In the genomic region with DNA sequence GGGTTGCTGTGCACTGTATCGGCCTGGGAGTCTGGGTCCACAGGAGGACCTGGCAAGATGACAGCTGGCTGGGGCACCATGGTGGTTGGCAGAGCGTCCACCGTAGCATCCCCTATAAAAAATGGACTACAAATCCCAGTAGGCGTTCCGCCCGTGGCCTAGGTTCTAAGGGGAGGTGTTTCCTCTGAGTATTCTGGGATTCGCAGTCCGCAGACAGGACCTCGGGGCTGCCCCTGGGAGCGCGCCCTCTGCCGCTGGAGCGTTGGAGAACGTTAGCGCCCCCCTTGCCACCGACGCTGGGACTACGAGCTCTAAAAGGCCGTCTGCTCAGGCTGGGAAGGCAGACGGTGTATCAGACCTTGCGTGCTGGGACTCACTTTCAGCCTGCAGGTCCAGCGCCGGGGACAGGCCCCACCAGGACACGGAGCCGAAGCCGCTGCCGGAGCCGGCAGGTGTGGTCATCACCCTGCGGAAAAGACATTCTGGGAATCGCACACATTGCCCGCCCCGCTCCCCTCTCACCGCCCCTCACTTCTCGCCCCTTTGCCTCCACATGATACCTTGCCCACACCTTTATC, we compare ENCODE assay signal across 8 cellular contexts. TPM values are rescaled to one million over a fixed set of nuclear protein-coding genes. Genes with fewer than 3 reads are reported as not detected.
DNase-seq lines count a peak whose midpoint lies in the region; ATAC-seq and TF ChIP-seq lines count a peak whose summit lies in the region.

No MANE protein-coding gene starts in this region.

- no peaks in the 10 kb centered on the region for H3K9me3 Mint-ChIP-seq in activated CD4-positive, alpha-beta T cell treated with anti-CD3 and anti-CD28 coated beads for 36 hours (ENCODE audit: low read depth)
- H3K9me3 Mint-ChIP-seq in activated naive CD8-positive, alpha-beta T cell treated with anti-CD3 and anti-CD28 coated beads, Interleukin-2, amount 10 ng/mL, durations not matched to agents 7 days and 5 days = no peaks in the 10 kb centered on the region

- peaks cover 40% of the 10 kb centered on the region for H3K27me3 Mint-ChIP-seq in activated CD4-positive, alpha-beta T cell treated with anti-CD3 and anti-CD28 coated beads for 36 hours
- H3K27me3 Mint-ChIP-seq in activated naive CD8-positive, alpha-beta T cell treated with anti-CD3 and anti-CD28 coated beads, Interleukin-2, amount 10 ng/mL, durations not matched to agents 7 days and 5 days = peaks cover 64% of the 10 kb centered on the region

- H3K4me3 Mint-ChIP-seq in activated CD4-positive, alpha-beta T cell treated with anti-CD3 and anti-CD28 coated beads for 36 hours = peak overlapping the region; percentile 71
- H3K4me3 Mint-ChIP-seq in activated naive CD8-positive, alpha-beta T cell treated with anti-CD3 and anti-CD28 coated beads, Interleukin-2, amount 10 ng/mL, durations not matched to agents 7 days and 5 days = peak overlapping the region; percentile 83

- intact Hi-C loops in activated CD4-positive, alpha-beta T cell treated with anti-CD3 and anti-CD28 coated beads for 36 hours (cut with DNase I, micrococcal nuclease) = loop anchor here (1.0 to 10.0 kb wide), 8 partner anchors 13 to 701 kb away; partner anchors contain the start of genes ISOC2 (in 1 of the 2), KMT5C (in 1 of the 2), LENG9 (in 1 of the 2) and PPP1R12C (in 1 of the 2)
- intact Hi-C loops in heart left ventricle (cut with DNase I) = no loop called here

- peak; percentile 79 for TF ChIP-seq CTCF in LNCAP (IDR thresholded peaks at IDR 0.05)
- TF ChIP-seq CTCF in Peyer's patch (IDR thresholded peaks at IDR 0.05) = peak in 3 of 6 experiments; percentile 5 to 43 (median 25)
- TF ChIP-seq CTCF in heart left ventricle (IDR thresholded peaks at IDR 0.05) = peak; percentile 10 to 63 (median 46)

- no peak overlapping the region for H3K27ac ChIP-seq in Peyer's patch
- H3K27ac ChIP-seq in heart left ventricle = no peak overlapping the region

- CTCF ChIA-PET in activated CD4-positive, alpha-beta T cell treated with anti-CD3 and anti-CD28 coated beads for 36 hours (lab: Charles Lee) = interaction anchor here (0.6 to 1.9 kb wide), 7 partner anchors 11 to 302 kb away, joined by 3 to 7 read pairs (median 3); partner anchors contain the start of genes HSPBP1 and SYT5

- POLR2A ChIA-PET in activated CD4-positive, alpha-beta T cell treated with anti-CD3 and anti-CD28 coated beads for 36 hours (lab: Charles Lee) = no interaction called here
- POLR2A ChIA-PET in activated naive CD8-positive, alpha-beta T cell treated with anti-CD3 and anti-CD28 coated beads, Interleukin-2, amount 10 ng/mL, durations not matched to agents 7 days and 5 days (lab: Charles Lee) = interaction anchor here (1.3 kb wide), 1 partner anchor 242 kb away, joined by 3 read pairs; the partner anchor contains the start of gene UBE2S

- H3K4me3 ChIP-seq in Peyer's patch (peak overlapping the region in 3 of 4 donors; percentile 15 to 52 (median 52)), heart left ventricle (peak overlapping the region in 11 of 12 donors; percentile 16 to 59 (median 46))

- H3K36me3 ChIP-seq in Peyer's patch = no peaks in the 10 kb centered on the region
- peaks cover 0 to 23% (median 0%) of the 10 kb centered on the region in 9 donors for H3K36me3 ChIP-seq in heart left ventricle

- DNase-seq in activated CD4-positive, alpha-beta T cell treated with anti-CD3 and anti-CD28 coated beads for 36 hours = peak; percentile 82
- DNase-seq in activated CD4-positive, alpha-beta T cell treated with anti-CD3 and anti-CD28 coated beads, Interleukin-2, amount 50 U/mL, for 4 hours = no peak
- DNase-seq in Peyer's patch = peak in 2 of 3 donors; percentile 77 to 78
- DNase-seq in activated naive CD8-positive, alpha-beta T cell treated with anti-CD3 and anti-CD28 coated beads, Interleukin-2, amount 10 ng/mL, durations not matched to agents 7 days and 5 days = peak; percentile 66
- DNase-seq in heart left ventricle = peak; percentile 72 to 82 (median 74)
- DNase-seq in pons (ENCODE audit: low spot score) = peak; percentile 69

- 0 to 3% (median 1%) methylated on average over 15 to 34 of the region's 34 CpGs for WGBS in heart left ventricle, 4 donors

- peaks cover 0 to 30% of the 10 kb centered on the region in 2 donors for H3K27me3 ChIP-seq in Peyer's patch
- H3K27me3 ChIP-seq in heart left ventricle = peaks cover 5 to 87% (median 48%) of the 10 kb centered on the region in 9 donors

- ATAC-seq in activated CD4-positive, alpha-beta T cell treated with anti-CD3 and anti-CD28 coated beads for 36 hours = peak; percentile 79
- peak; percentile 77 for ATAC-seq in activated naive CD8-positive, alpha-beta T cell treated with anti-CD3 and anti-CD28 coated beads, Interleukin-2, amount 10 ng/mL, durations not matched to agents 7 days and 5 days (ENCODE audit: low read depth)
- ATAC-seq in heart left ventricle (peak; percentile 74 to 87 (median 84)), HG03521 (IDR thresholded peaks at IDR 0.05; ENCODE audit: unreplicated experiment) (no peak)

- peaks cover 10% of the 10 kb centered on the region for H3K4me1 Mint-ChIP-seq in activated CD4-positive, alpha-beta T cell treated with anti-CD3 and anti-CD28 coated beads for 36 hours
- H3K4me1 Mint-ChIP-seq in activated naive CD8-positive, alpha-beta T cell treated with anti-CD3 and anti-CD28 coated beads, Interleukin-2, amount 10 ng/mL, durations not matched to agents 7 days and 5 days = peaks cover 8% of the 10 kb centered on the region

- peaks cover 0 to 15% (median 4%) of the 10 kb centered on the region in 4 donors for H3K4me1 ChIP-seq in Peyer's patch
- H3K4me1 ChIP-seq in heart left ventricle = peaks cover 0 to 21% (median 9%) of the 10 kb centered on the region in 12 donors

- no peaks in the 10 kb centered on the region for H3K36me3 Mint-ChIP-seq in activated CD4-positive, alpha-beta T cell treated with anti-CD3 and anti-CD28 coated beads for 36 hours (ENCODE audit: low read depth)
- H3K36me3 Mint-ChIP-seq in activated naive CD8-positive, alpha-beta T cell treated with anti-CD3 and anti-CD28 coated beads, Interleukin-2, amount 10 ng/mL, durations not matched to agents 7 days and 5 days = no peaks in the 10 kb centered on the region

- no peak overlapping the region for H3K27ac Mint-ChIP-seq in activated CD4-positive, alpha-beta T cell treated with anti-CD3 and anti-CD28 coated beads for 36 hours
- no peak overlapping the region for H3K27ac Mint-ChIP-seq in activated naive CD8-positive, alpha-beta T cell treated with anti-CD3 and anti-CD28 coated beads, Interleukin-2, amount 10 ng/mL, durations not matched to agents 7 days and 5 days

- TF ChIP-seq POLR2A in Peyer's patch (IDR thresholded peaks at IDR 0.05) (no peak), heart left ventricle (IDR thresholded peaks at IDR 0.05) (no peak)

- H3K9me3 ChIP-seq in Peyer's patch (peaks cover 0 to under 1% (median 0%) of the 10 kb centered on the region in 4 donors), heart left ventricle (no peaks in the 10 kb centered on the region)

RNA-seq across cellular contexts. Expression of gene DNAAF3, which starts 0.4 kb away (rescaled TPM):
- under 1 TPM; 0.53 to 0.72 TPM for total RNA-seq in activated CD4-positive, alpha-beta T cell treated with anti-CD3 and anti-CD28 coated beads for 36 hours
- total RNA-seq in Peyer's patch (under 1 TPM in 1 of 4 donors, not detected in 3; 0.40 TPM), heart left ventricle (1 to 10 TPM in 7 of 9 donors, under 1 TPM in 2; 0.56 to 5.7 (median 2.1) TPM)
- under 1 TPM in 1 of 2 experiments, not detected in 1; 0.65 TPM for total RNA-seq in activated naive CD8-positive, alpha-beta T cell treated with anti-CD3 and anti-CD28 coated beads, Interleukin-2, amount 10 ng/mL, durations not matched to agents 7 days and 5 days
- 1 to 10 TPM; 1.8 to 4.4 TPM for polyA plus RNA-seq in heart left ventricle

RNA-seq across cellular contexts. Expression of gene TNNI3, which starts 8.5 kb away (rescaled TPM):
- total RNA-seq in activated CD4-positive, alpha-beta T cell treated with anti-CD3 and anti-CD28 coated beads for 36 hours = under 1 TPM in 1 of 2 experiments, not detected in 1; 0.32 TPM
- total RNA-seq in Peyer's patch (not detected), heart left ventricle (over 10,000 TPM in 3 of 9 donors, 1,000 to 10,000 TPM in 6; 1,912 to 14,347 (median 9,662) TPM)
- not detected for total RNA-seq in activated naive CD8-positive, alpha-beta T cell treated with anti-CD3 and anti-CD28 coated beads, Interleukin-2, amount 10 ng/mL, durations not matched to agents 7 days and 5 days
- polyA plus RNA-seq in heart left ventricle = over 10,000 TPM in 1 of 2 donors, 1,000 to 10,000 TPM in 1; 3,704 to 34,502 TPM

RNA-seq across cellular contexts. Expression of gene SYT5, which starts 14.0 kb away (rescaled TPM):
- total RNA-seq in activated CD4-positive, alpha-beta T cell treated with anti-CD3 and anti-CD28 coated beads for 36 hours = under 1 TPM in 1 of 2 experiments, not detected in 1; 0.37 TPM
- total RNA-seq in Peyer's patch = under 1 TPM in 2 of 4 donors, not detected in 2; 0.70 to 0.94 TPM
- under 1 TPM in 1 of 2 experiments, not detected in 1; 0.39 TPM for total RNA-seq in activated naive CD8-positive, alpha-beta T cell treated with anti-CD3 and anti-CD28 coated beads, Interleukin-2, amount 10 ng/mL, durations not matched to agents 7 days and 5 days
- under 1 TPM in 1 of 9 donors, not detected in 8; 0.15 TPM for total RNA-seq in heart left ventricle
- polyA plus RNA-seq in heart left ventricle = not detected

RNA-seq across cellular contexts. Expression of gene TNNT1, which starts 17.0 kb away (rescaled TPM):
- total RNA-seq in activated CD4-positive, alpha-beta T cell treated with anti-CD3 and anti-CD28 coated beads for 36 hours = under 1 TPM; 0.47 to 0.50 TPM
- total RNA-seq in Peyer's patch = not detected
- not detected for total RNA-seq in activated naive CD8-positive, alpha-beta T cell treated with anti-CD3 and anti-CD28 coated beads, Interleukin-2, amount 10 ng/mL, durations not matched to agents 7 days and 5 days
- 100 to 1,000 TPM in 3 of 9 donors, 10 to 100 TPM in 6; 18.7 to 192 (median 58.6) TPM for total RNA-seq in heart left ventricle
- 100 to 1,000 TPM in 1 of 2 donors, 10 to 100 TPM in 1; 23.8 to 264 TPM for polyA plus RNA-seq in heart left ventricle

RNA-seq across cellular contexts. Expression of gene PTPRH, which starts 43.3 kb away (rescaled TPM):
- total RNA-seq in activated CD4-positive, alpha-beta T cell treated with anti-CD3 and anti-CD28 coated beads for 36 hours = not detected
- total RNA-seq in Peyer's patch (100 to 1,000 TPM in 3 of 4 donors, 10 to 100 TPM in 1; 26.4 to 261 (median 246) TPM), heart left ventricle (1 to 10 TPM in 8 of 9 donors, under 1 TPM in 1; 0.75 to 5.7 (median 2.3) TPM)
- total RNA-seq in activated naive CD8-positive, alpha-beta T cell treated with anti-CD3 and anti-CD28 coated beads, Interleukin-2, amount 10 ng/mL, durations not matched to agents 7 days and 5 days = not detected
- 10 to 100 TPM in 1 of 2 donors, 1 to 10 TPM in 1; 1.8 to 11.4 TPM for polyA plus RNA-seq in heart left ventricle

Comparison
In these comparisons a context has a peak if more than half of its experiments do, and no peak if none do; other contexts are left out.
1. DNase-seq: peak in activated CD4-positive, alpha-beta T cell treated with anti-CD3 and anti-CD28 coated beads for 36 hours (single experiment), Peyer's patch (2 of 3), activated naive CD8-positive, alpha-beta T cell treated with anti-CD3 and anti-CD28 coated beads, Interleukin-2, amount 10 ng/mL, durations not matched to agents 7 days and 5 days (single experiment), heart left ventricle (5 of 5) and pons (single experiment); none in activated CD4-positive, alpha-beta T cell treated with anti-CD3 and anti-CD28 coated beads, Interleukin-2, amount 50 U/mL, for 4 hours (0 of 2).
2. RNA of gene TNNI3, which starts 8.5 kb away (total RNA-seq): 1,912 to 14,347 TPM in heart left ventricle; 0.32 TPM in activated CD4-positive, alpha-beta T cell treated with anti-CD3 and anti-CD28 coated beads for 36 hours, not detected in activated naive CD8-positive, alpha-beta T cell treated with anti-CD3 and anti-CD28 coated beads, Interleukin-2, amount 10 ng/mL, durations not matched to agents 7 days and 5 days and not detected in Peyer's patch; every median in the first group is over 1,000 times any median in the second.
3. intact Hi-C loops: an anchor here in activated CD4-positive, alpha-beta T cell treated with anti-CD3 and anti-CD28 coated beads for 36 hours (1.0 to 10.0 kb wide); none called in heart left ventricle.